10 cellular contexts compared by ENCODE assay signal in genomic region chrX:73892515-73893090, GRCh38. TPM values are rescaled to one million over a fixed set of nuclear protein-coding genes. Genes with fewer than 3 reads are reported as not detected.
DNase-seq lines count a peak whose midpoint lies in the region; ATAC-seq and TF ChIP-seq lines count a peak whose summit lies in the region.
"Not testable (repeated sequence)": the region's sequence is repeated elsewhere in the genome, so short reads cannot be mapped to it uniquely, and the experiment has no call there.
"Had no signal": no experiment of that assay in that cellular context is flagged by ENCODE, and none has a peak within 500 bp of the region (broad histone marks: within the 10 kb centered on the region; RNA-seq: fewer than 3 reads in every experiment).

No MANE protein-coding gene starts in this region.

- H3K27ac Mint-ChIP-seq in Calu3 (ENCODE audit: unreplicated experiment); activated CD8-positive, alpha-beta T cell treated with anti-CD3 and anti-CD28 coated beads, Interleukin-2, amount 10 ng/mL, durations not matched to agents 7 days and 5 days: not testable (repeated sequence)
- H3K27ac Mint-ChIP-seq in T-cell (peak overlapping the region in 1 of 2 donors; percentile 48), naive B cell (peak overlapping the region in 1 of 6 donors; percentile 81)

- H3K27me3 Mint-ChIP-seq in Calu3 (ENCODE audit: unreplicated experiment); T-cell; activated CD8-positive, alpha-beta T cell treated with anti-CD3 and anti-CD28 coated beads, Interleukin-2, amount 10 ng/mL, durations not matched to agents 7 days and 5 days (ENCODE audit: low read depth): not testable (repeated sequence)
- H3K27me3 Mint-ChIP-seq in naive B cell: peaks cover 0 to 17% (median 11%) of the 10 kb centered on the region in 3 donors

- not testable (repeated sequence) for H3K4me1 Mint-ChIP-seq in Calu3 (ENCODE audit: low read depth, unreplicated experiment); activated CD8-positive, alpha-beta T cell treated with anti-CD3 and anti-CD28 coated beads, Interleukin-2, amount 10 ng/mL, durations not matched to agents 7 days and 5 days (ENCODE audit: low read depth)
- H3K4me1 Mint-ChIP-seq in T-cell (peaks cover 9 to 20% (median 14%) of the 10 kb centered on the region in 3 donors), naive B cell (peaks cover 0 to 11% (median 0%) of the 10 kb centered on the region in 3 donors)

- peak; percentile 3 for DNase-seq in Calu3
- DNase-seq in KBM-7: peak; percentile 18
- peak; percentile 64 for DNase-seq in NCI-H748 (lab: John Stamatoyannopoulos, UW; ENCODE audit: unreplicated experiment)
- peak in 21 of 34 experiments; percentile 0 to 64 (median 36) for DNase-seq in T-cell
- peak; percentile 19 for DNase-seq in activated CD8-positive, alpha-beta T cell treated with anti-CD3 and anti-CD28 coated beads, Interleukin-2, amount 10 ng/mL, durations not matched to agents 7 days and 5 days
- DNase-seq in activated gamma-delta T cell treated with Interleukin-2 at 50 U/mL for 16 hours: peak; percentile 44
- DNase-seq in naive B cell: peak; percentile 6

- not testable (repeated sequence) for BruUV-seq in Calu3 (replicated peaks; lab: Mats Ljungman, UMichigan)

- not testable (repeated sequence) for TF ChIP-seq CTCF in Calu3 (IDR thresholded peaks at IDR 0.05; ENCODE audit: unreplicated experiment)

- H3K36me3 Mint-ChIP-seq in Calu3 (ENCODE audit: insufficient read depth, unreplicated experiment); T-cell; activated CD8-positive, alpha-beta T cell treated with anti-CD3 and anti-CD28 coated beads, Interleukin-2, amount 10 ng/mL, durations not matched to agents 7 days and 5 days (ENCODE audit: low read depth); naive B cell: not testable (repeated sequence)

- CTCF ChIA-PET in Calu3 (lab: Charles Lee); T-cell (lab: Charles Lee); activated CD8-positive, alpha-beta T cell treated with anti-CD3 and anti-CD28 coated beads, Interleukin-2, amount 10 ng/mL, durations not matched to agents 7 days and 5 days (lab: Charles Lee): not testable (repeated sequence)

- ATAC-seq in T-cell (replicated peaks in 1 of 4): peak in 1 of 4 experiments; percentile 60
- ATAC-seq in activated CD8-positive, alpha-beta T cell treated with anti-CD3 and anti-CD28 coated beads, Interleukin-2, amount 10 ng/mL, durations not matched to agents 7 days and 5 days; naive B cell (ENCODE audit: low read depth in 2 of 2): not testable (repeated sequence)

- POLR2A ChIA-PET in T-cell (lab: Charles Lee); activated CD8-positive, alpha-beta T cell treated with anti-CD3 and anti-CD28 coated beads, Interleukin-2, amount 10 ng/mL, durations not matched to agents 7 days and 5 days (lab: Charles Lee): not testable (repeated sequence)

- H3K4me3 Mint-ChIP-seq in Calu3 (ENCODE audit: low read depth, unreplicated experiment); activated CD8-positive, alpha-beta T cell treated with anti-CD3 and anti-CD28 coated beads, Interleukin-2, amount 10 ng/mL, durations not matched to agents 7 days and 5 days: not testable (repeated sequence)
- H3K4me3 Mint-ChIP-seq in T-cell (peak overlapping the region in 2 of 3 donors; percentile 60 to 70), naive B cell (peak overlapping the region in 5 of 8 donors; percentile 47 to 84 (median 64))

- intact Hi-C loops in Calu3 (cut with micrococcal nuclease; ENCODE audit: unreplicated experiment): not testable (repeated sequence)

- in situ Hi-C loops in KBM-7 (cut with MboI; ENCODE audit: low pct_unique_long_range_greater_than_20kb, low sequenced_read_pairs): not testable (repeated sequence)

- H3K9me3 Mint-ChIP-seq in Calu3 (ENCODE audit: low read depth, unreplicated experiment); activated CD8-positive, alpha-beta T cell treated with anti-CD3 and anti-CD28 coated beads, Interleukin-2, amount 10 ng/mL, durations not matched to agents 7 days and 5 days (ENCODE audit: insufficient read depth): not testable (repeated sequence)
- H3K9me3 Mint-ChIP-seq in T-cell: peaks cover 6 to 11% (median 8%) of the 10 kb centered on the region in 3 donors
- peaks cover 2 to 25% (median 15%) of the 10 kb centered on the region in 7 donors for H3K9me3 Mint-ChIP-seq in naive B cell

RNA-seq across cellular contexts. Expression of gene XIST, which starts 40.1 kb away (rescaled TPM):
- total RNA-seq in Calu3 (2022) (0.07 and 0.14 TPM in 2 replicates), T-cell (100 to 1,000 TPM in 2 of 5 donors, 1 to 10 TPM in 1, under 1 TPM in 2; 0.58 to 481 (median 1.2) TPM)
- total RNA-seq in activated CD8-positive, alpha-beta T cell treated with anti-CD3 and anti-CD28 coated beads, Interleukin-2, amount 10 ng/mL, durations not matched to agents 7 days and 5 days: not detected
- 10 to 100 TPM in 4 of 6 donors, 1 to 10 TPM in 1, under 1 TPM in 1; 0.16 to 13.4 (median 11.1) TPM for polyA plus RNA-seq in naive B cell (ENCODE audit: low read depth in 6 of 6)
- total RNA-seq: chondrocyte, G401, HFFc6 had no signal

Comparison
In these comparisons a context has a peak if more than half of its experiments do, and no peak if none do; other contexts are left out.
1. DNase-seq: peak in every context shown above with its lines; median percentile 64 in NCI-H748; 44 in activated gamma-delta T cell treated with Interleukin-2 at 50 U/mL for 16 hours; 36 in T-cell; 19 in activated CD8-positive, alpha-beta T cell treated with anti-CD3 and anti-CD28 coated beads, Interleukin-2, amount 10 ng/mL, durations not matched to agents 7 days and 5 days; 18 in KBM-7; 6 in naive B cell; 3 in Calu3.